Comparison of ENCODE assay signal across 18 cellular contexts in the genomic region with DNA sequence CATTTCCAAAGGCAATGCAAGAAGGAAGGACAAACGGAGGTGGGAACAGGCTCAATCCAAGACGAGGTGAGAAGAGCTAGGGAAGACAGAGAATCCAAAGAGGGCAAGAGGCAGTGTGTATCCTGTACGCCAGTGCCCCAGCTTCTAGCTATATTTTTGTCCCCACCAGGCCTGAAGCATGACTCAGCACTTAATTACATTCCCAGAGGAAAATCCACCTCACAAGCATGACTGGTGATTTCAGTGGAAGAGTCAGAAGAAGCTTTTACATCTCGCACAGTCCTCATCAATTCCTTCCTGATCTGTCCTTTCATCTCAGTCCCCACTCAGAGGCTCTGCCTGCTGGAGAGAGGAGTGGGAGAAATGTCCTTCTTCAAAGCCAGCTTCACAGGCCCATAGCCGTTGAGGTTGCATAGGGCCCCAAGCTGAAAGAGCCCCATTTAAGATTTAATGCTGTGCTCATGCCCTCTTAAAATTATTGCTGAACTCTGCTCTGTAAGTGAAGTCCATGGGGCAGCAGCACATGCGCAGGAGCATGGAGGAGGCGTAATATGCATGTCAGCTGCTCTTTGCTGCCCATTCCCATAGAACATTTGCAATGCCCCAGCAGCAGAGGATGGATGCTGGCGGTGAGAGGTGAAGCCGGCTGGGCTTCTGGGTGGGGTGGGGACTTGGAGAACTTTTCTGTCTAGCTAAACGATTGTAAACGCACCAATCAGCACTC. TPM values are rescaled to one million over a fixed set of nuclear protein-coding genes. Genes with fewer than 3 reads are reported as not detected.
DNase-seq lines count a peak whose midpoint lies in the region; TF ChIP-seq lines count a peak whose summit lies in the region.
"Had no signal": no experiment of that assay in that cellular context is flagged by ENCODE, and none has a peak within 500 bp of the region (broad histone marks: within the 10 kb centered on the region; RNA-seq: fewer than 3 reads in every experiment).

No MANE protein-coding gene starts in this region.

- no peak overlapping the region for H2AK5ac ChIP-seq in mesendoderm (ENCODE audit: low read length)

- H3K56ac ChIP-seq in mesendoderm (ENCODE audit: low read length): peak overlapping the region; percentile 40

- H3K27ac ChIP-seq in mesendoderm (ENCODE audit: low read depth, low read length): peak overlapping the region; percentile 0
- H3K27ac ChIP-seq: adrenal gland, skin epidermis, tibial artery had no signal

- DNase-seq in ELR (ENCODE audit: low read depth) (peak; percentile 11), HT1080 (ENCODE audit: low read depth) (peak; percentile 52), astrocyte of the spinal cord (ENCODE audit: low read depth, low spot score) (peak; percentile 45), mesendoderm (peak; percentile 48), OCI-M2 (lab: John Stamatoyannopoulos, UW; ENCODE audit: unreplicated experiment) (no peak)
- DNase-seq in activated naive CD8-positive, alpha-beta T cell treated with anti-CD3 and anti-CD28 coated beads for 36 hours: no peak
- no peak for DNase-seq in activated naive CD4-positive, alpha-beta T cell treated with anti-CD3 and anti-CD28 coated beads for 36 hours
- DNase-seq: activated CD8-positive, alpha-beta memory T cell treated with anti-CD3 and anti-CD28 coated beads for 24 hours; adrenal gland; immature natural killer cell; midbrain; NCI-H1436 treated with DMSO at 0.1 percent for 48 hours; NCI-H510A treated with DMSO at 0.1 percent for 48 hours; tibial artery had no signal

- H3K27me3 Mint-ChIP-seq in activated naive CD8-positive, alpha-beta T cell treated with anti-CD3 and anti-CD28 coated beads for 36 hours: no peaks in the 10 kb centered on the region
- H3K27me3 Mint-ChIP-seq in activated naive CD4-positive, alpha-beta T cell treated with anti-CD3 and anti-CD28 coated beads for 36 hours (ENCODE audit: low read depth): no peaks in the 10 kb centered on the region
- H3K27me3 Mint-ChIP-seq: activated T-helper 17 cell treated with anti-CD3 and anti-CD28 coated beads, Interleukin-2, amount 50 U/mL, for 72 hours had no signal

- peaks cover 22% of the 10 kb centered on the region for H3K4me1 Mint-ChIP-seq in activated naive CD8-positive, alpha-beta T cell treated with anti-CD3 and anti-CD28 coated beads for 36 hours
- peaks cover 18% of the 10 kb centered on the region for H3K4me1 Mint-ChIP-seq in activated naive CD4-positive, alpha-beta T cell treated with anti-CD3 and anti-CD28 coated beads for 36 hours (ENCODE audit: low read depth)
- H3K4me1 Mint-ChIP-seq: activated T-helper 17 cell treated with anti-CD3 and anti-CD28 coated beads, Interleukin-2, amount 50 U/mL, for 72 hours had no signal

- no peak for TF ChIP-seq CTCF in astrocyte of the spinal cord (IDR thresholded peaks at IDR 0.05; ENCODE audit: low read depth, low read length)

- no peak overlapping the region for H3K27ac Mint-ChIP-seq in activated naive CD8-positive, alpha-beta T cell treated with anti-CD3 and anti-CD28 coated beads for 36 hours
- H3K27ac Mint-ChIP-seq in activated naive CD4-positive, alpha-beta T cell treated with anti-CD3 and anti-CD28 coated beads for 36 hours: no peak overlapping the region
- H3K27ac Mint-ChIP-seq: activated T-helper 17 cell treated with anti-CD3 and anti-CD28 coated beads, Interleukin-2, amount 50 U/mL, for 72 hours; stimulated activated effector memory CD8-positive, alpha-beta T cell treated with anti-CD3 and anti-CD28 coated beads, Interleukin-12 subunit alpha, Interleukin-12 subunit beta, amount 100 ng/mL, for 72 hours had no signal

- H4K8ac ChIP-seq in mesendoderm (ENCODE audit: low read depth, low read length): no peak overlapping the region

- peaks cover 6% of the 10 kb centered on the region for H3K4me1 ChIP-seq in mesendoderm (ENCODE audit: control insufficient read depth, low read depth, low read length)
- H3K4me1 ChIP-seq: adrenal gland, tibial artery had no signal

- in situ Hi-C loops in astrocyte of the spinal cord (cut with HindIII; ENCODE audit: low sequenced_read_pairs): no loop called here

- no peaks in the 10 kb centered on the region for H3K79me2 ChIP-seq in mesendoderm (ENCODE audit: control insufficient read depth, insufficient read depth, low read length)

- H3K9ac ChIP-seq in mesendoderm (ENCODE audit: low read length): no peak overlapping the region

- no peaks in the 10 kb centered on the region for H3K79me1 ChIP-seq in mesendoderm (ENCODE audit: low read length)

- peak overlapping the region; percentile 85 for H4K5ac ChIP-seq in mesendoderm (ENCODE audit: low read length)

- H3K4ac ChIP-seq in mesendoderm (ENCODE audit: low read depth, low read length): peak overlapping the region; percentile 60

- intact Hi-C loops in activated naive CD4-positive, alpha-beta T cell treated with anti-CD3 and anti-CD28 coated beads for 36 hours (cut with micrococcal nuclease): no loop called here

- no peak overlapping the region for H3K18ac ChIP-seq in mesendoderm (ENCODE audit: low read length)

- no peak overlapping the region for H3K23ac ChIP-seq in mesendoderm (ENCODE audit: low read length)

- no peak overlapping the region for H3K4me2 ChIP-seq in mesendoderm (ENCODE audit: low read length)

- WGBS in mesendoderm (ENCODE audit: extremely low coverage, insufficient coverage, low lambda C conversion rate): no CpG with 5 or more reads among the region's 11 CpGs

- H3K9me3 Mint-ChIP-seq in activated naive CD8-positive, alpha-beta T cell treated with anti-CD3 and anti-CD28 coated beads for 36 hours: peaks cover 2% of the 10 kb centered on the region
- no peaks in the 10 kb centered on the region for H3K9me3 Mint-ChIP-seq in activated naive CD4-positive, alpha-beta T cell treated with anti-CD3 and anti-CD28 coated beads for 36 hours
- H3K9me3 Mint-ChIP-seq: activated T-helper 17 cell treated with anti-CD3 and anti-CD28 coated beads, Interleukin-2, amount 50 U/mL, for 72 hours; immature natural killer cell had no signal

- no peaks in the 10 kb centered on the region for H3K27me3 ChIP-seq in mesendoderm (ENCODE audit: insufficient read depth, low read length, poor library complexity)
- H3K27me3 ChIP-seq: adrenal gland, tibial artery had no signal

- CTCF ChIA-PET in activated naive CD4-positive, alpha-beta T cell treated with anti-CD3 and anti-CD28 coated beads for 36 hours (lab: Charles Lee): no interaction called here

- H3K36me3 Mint-ChIP-seq in activated naive CD8-positive, alpha-beta T cell treated with anti-CD3 and anti-CD28 coated beads for 36 hours: peaks cover 3% of the 10 kb centered on the region
- no peaks in the 10 kb centered on the region for H3K36me3 Mint-ChIP-seq in activated naive CD4-positive, alpha-beta T cell treated with anti-CD3 and anti-CD28 coated beads for 36 hours (ENCODE audit: low read depth)
- H3K36me3 Mint-ChIP-seq: immature natural killer cell; stimulated activated effector memory CD8-positive, alpha-beta T cell treated with anti-CD3 and anti-CD28 coated beads, Interleukin-12 subunit alpha, Interleukin-12 subunit beta, amount 100 ng/mL, for 72 hours had no signal

- H2BK120ac ChIP-seq in mesendoderm (ENCODE audit: low read depth, low read length): no peak overlapping the region

- H3K36me3 ChIP-seq in mesendoderm (ENCODE audit: control insufficient read depth, insufficient read depth, low read length): no peaks in the 10 kb centered on the region
- H3K36me3 ChIP-seq: adrenal gland, tibial artery had no signal

- H3K4me3 ChIP-seq in astrocyte of the spinal cord (ENCODE audit: low read depth, low read length) (no peak overlapping the region), mesendoderm (ENCODE audit: low read length) (no peak overlapping the region)
- H3K4me3 ChIP-seq: adrenal gland, skin epidermis, tibial artery had no signal

- H2BK5ac ChIP-seq in mesendoderm (ENCODE audit: low read length): no peak overlapping the region

- no peak overlapping the region for H3K4me3 Mint-ChIP-seq in activated naive CD8-positive, alpha-beta T cell treated with anti-CD3 and anti-CD28 coated beads for 36 hours
- no peak overlapping the region for H3K4me3 Mint-ChIP-seq in activated naive CD4-positive, alpha-beta T cell treated with anti-CD3 and anti-CD28 coated beads for 36 hours
- H3K4me3 Mint-ChIP-seq: activated T-helper 17 cell treated with anti-CD3 and anti-CD28 coated beads, Interleukin-2, amount 50 U/mL, for 72 hours; stimulated activated effector memory CD8-positive, alpha-beta T cell treated with anti-CD3 and anti-CD28 coated beads, Interleukin-12 subunit alpha, Interleukin-12 subunit beta, amount 100 ng/mL, for 72 hours had no signal

- H2BK15ac ChIP-seq in mesendoderm (replicated peaks; ENCODE audit: low read depth): no peak overlapping the region

RNA-seq across cellular contexts. Expression of a gene that starts 39.0 kb away (rescaled TPM):
- 0.79 and 1.4 TPM in 2 replicates for total RNA-seq in HT1080 (2014; rRNA removed; shearing (Covaris generic))
- polyA plus RNA-seq in HT1080 (2015; cell fraction: cytosol; rRNA removed): 4.6 and 7.6 TPM in 2 replicates
- polyA plus RNA-seq in HT1080 (2015; cell fraction: nucleus; rRNA removed): 6.5 and 8.0 TPM in 2 replicates
- polyA plus RNA-seq in mesendoderm (2013, experiment 1 of 2): 0.06 TPM
- polyA plus RNA-seq in mesendoderm (2013, experiment 2 of 2): 0.13 TPM
- 1 to 10 TPM; 5.3 to 7.1 TPM for total RNA-seq in activated naive CD8-positive, alpha-beta T cell treated with anti-CD3 and anti-CD28 coated beads for 36 hours
- total RNA-seq in activated naive CD4-positive, alpha-beta T cell treated with anti-CD3 and anti-CD28 coated beads for 36 hours: 1 to 10 TPM in 1 of 2 experiments, under 1 TPM in 1; 0.67 to 1.2 TPM
- total RNA-seq: LHCN-M2 had no signal

Comparison
In these comparisons a context has a peak if more than half of its experiments do, and no peak if none do; other contexts are left out.
1. DNase-seq: peak in ELR (single experiment), HT1080 (single experiment), astrocyte of the spinal cord (single experiment) and mesendoderm (single experiment); none in OCI-M2 (single experiment), activated naive CD8-positive, alpha-beta T cell treated with anti-CD3 and anti-CD28 coated beads for 36 hours (single experiment) and activated naive CD4-positive, alpha-beta T cell treated with anti-CD3 and anti-CD28 coated beads for 36 hours (single experiment).